Comparison of ENCODE assay signal across 16 cellular contexts in genomic region chr5:138655530-138656245, GRCh38.
A peak's percentile ranks its signal among the peaks of the same experiment; 100 is the strongest.
DNase-seq lines count a peak whose midpoint lies in the region; ATAC-seq and TF ChIP-seq lines count a peak whose summit lies in the region.
"Had no signal": no experiment of that assay in that cellular context is flagged by ENCODE, and none has a peak within 500 bp of the region (broad histone marks: within the 10 kb centered on the region; RNA-seq: fewer than 3 reads in every experiment).

No MANE protein-coding gene starts in this region.

- H3K9ac ChIP-seq in rectal smooth muscle tissue (ENCODE audit: low read length) = no peak overlapping the region

- no peak for TF ChIP-seq CTCF in HEK293 (tag by site-specific recombination; IDR thresholded peaks at IDR 0.05)

- CTCF ChIA-PET in HEK293 (lab: Yijun Ruan, JAX) = interaction anchor here (0.7 to 1.9 kb wide), 3 partner anchors 14 to 55 kb away, joined by 3 to 6 read pairs (median 3); no protein-coding TSS in a partner anchor

- H3K36me3 ChIP-seq in HEK293 (ENCODE audit: control insufficient read depth in 2 of 2, insufficient read depth in 1 of 2, low read length in 2 of 2) = no peaks in the 10 kb centered on the region
- H3K36me3 ChIP-seq in rectal smooth muscle tissue (ENCODE audit: control insufficient read depth, insufficient read depth, low read length) = no peaks in the 10 kb centered on the region

- POLR2A ChIA-PET in HEK293 (lab: Yijun Ruan, JAX) = interaction anchor here (0.6 kb wide), 1 partner anchor 138 kb away, joined by 5 read pairs; no protein-coding TSS in a partner anchor

- ATAC-seq in right cardiac atrium (peak; percentile 45 to 82), HG02610 (IDR thresholded peaks at IDR 0.05; ENCODE audit: unreplicated experiment) (no peak), HG03571 (IDR thresholded peaks at IDR 0.05; ENCODE audit: unreplicated experiment) (no peak)
- ATAC-seq: activated naive CD4-positive, alpha-beta T cell treated with anti-CD3 and anti-CD28 coated beads, Interleukin-2, amount 50 U/mL, for 72 hours; esophagus mucosa had no signal

- 71% methylated on average over 6 of the region's 6 CpGs for WGBS in right cardiac atrium

- H3K9me3 ChIP-seq in HEK293 (ENCODE audit: control insufficient read depth, insufficient read depth, low read depth, low read length) = no peaks in the 10 kb centered on the region
- no peaks in the 10 kb centered on the region for H3K9me3 ChIP-seq in right cardiac atrium (ENCODE audit: control insufficient read depth, low read length)

- H3K27me3 ChIP-seq in right cardiac atrium (ENCODE audit: control insufficient read depth, insufficient read depth) = no peaks in the 10 kb centered on the region
- H3K27me3 ChIP-seq in rectal smooth muscle tissue (ENCODE audit: control insufficient read depth, insufficient read depth, low read length) = no peaks in the 10 kb centered on the region

- H3K27ac ChIP-seq in HEK293 (ENCODE audit: extremely low read depth, low read depth, low read length) (no peak overlapping the region), angular gyrus (ENCODE audit: low read depth, low read length) (peak overlapping the region; percentile 89), right cardiac atrium (ENCODE audit: low read length) (no peak overlapping the region), rectal smooth muscle tissue (ENCODE audit: low read depth, low read length) (peak overlapping the region; percentile 54)
- H3K27ac ChIP-seq: VCaP had no signal

- DNase-seq in right cardiac atrium = peak; percentile 61 to 75 (median 72)
- DNase-seq in central memory CD4-positive, alpha-beta T cell = no peak
- DNase-seq in stimulated activated CD4-positive, alpha-beta T cell treated with anti-CD3 and anti-CD28 coated beads, Interleukin-1b, Interleukin-23, amount 100 ng/mL, for 48 hours = no peak
- DNase-seq: activated CD8-positive, alpha-beta memory T cell treated with anti-CD3 and anti-CD28 coated beads, Interleukin-2, amount 50 U/mL, for 48 hours; CD4-positive, CD25-positive, alpha-beta regulatory T cell; IMR-90; NCI-H1092; stimulated activated CD4-positive, alpha-beta T cell treated with anti-CD3 and anti-CD28 coated beads, Interleukin-15, amount 100 ng/mL, for 24 hours had no signal

- intact Hi-C loops in right cardiac atrium (cut with DNase I) = no loop called here

- no peaks in the 10 kb centered on the region for H3K4me1 ChIP-seq in HEK293 (ENCODE audit: control insufficient read depth, insufficient read depth, low read length)
- no peaks in the 10 kb centered on the region for H3K4me1 ChIP-seq in right cardiac atrium (ENCODE audit: control insufficient read depth, insufficient read depth, low read length)
- H3K4me1 ChIP-seq in rectal smooth muscle tissue (ENCODE audit: control insufficient read depth, insufficient read depth, low read length) = peaks cover 7% of the 10 kb centered on the region

- H3K4me3 ChIP-seq in HEK293 (ENCODE audit: low read depth, low read length) = no peak overlapping the region
- H3K4me3 ChIP-seq in right cardiac atrium (ENCODE audit: low read length) = no peak overlapping the region
- no peak overlapping the region for H3K4me3 ChIP-seq in rectal smooth muscle tissue (ENCODE audit: low read length)

TF ChIP-seq in HEK293, 187 proteins besides CTCF, POLR2A, EP300 and RAD21:
- TF ChIP-seq ZNF645 (tag by site-specific recombination; IDR thresholded peaks at IDR 0.05) (no peak), ZNF121 (tag by site-specific recombination; IDR thresholded peaks at IDR 0.05) (peak; percentile 72), ZBTB26 (tag by site-specific recombination; optimal IDR thresholded peaks at IDR 0.05) (no peak)
TF ChIP-seq in HEK293: peak in this region for 1.

Comparison
In these comparisons a context has a peak if more than half of its experiments do, and no peak if none do; other contexts are left out.
1. H3K27ac ChIP-seq: peak in angular gyrus (single experiment) and rectal smooth muscle tissue (single experiment); none in HEK293 (single experiment) and right cardiac atrium (single experiment).
2. ATAC-seq: peak in right cardiac atrium (2 of 2); none in HG02610 (single experiment) and HG03571 (single experiment).
3. DNase-seq: peak in right cardiac atrium (3 of 3); none in central memory CD4-positive, alpha-beta T cell (single experiment) and stimulated activated CD4-positive, alpha-beta T cell treated with anti-CD3 and anti-CD28 coated beads, Interleukin-1b, Interleukin-23, amount 100 ng/mL, for 48 hours (single experiment).